1 cellular context compared by ENCODE assay signal in the genomic region with DNA sequence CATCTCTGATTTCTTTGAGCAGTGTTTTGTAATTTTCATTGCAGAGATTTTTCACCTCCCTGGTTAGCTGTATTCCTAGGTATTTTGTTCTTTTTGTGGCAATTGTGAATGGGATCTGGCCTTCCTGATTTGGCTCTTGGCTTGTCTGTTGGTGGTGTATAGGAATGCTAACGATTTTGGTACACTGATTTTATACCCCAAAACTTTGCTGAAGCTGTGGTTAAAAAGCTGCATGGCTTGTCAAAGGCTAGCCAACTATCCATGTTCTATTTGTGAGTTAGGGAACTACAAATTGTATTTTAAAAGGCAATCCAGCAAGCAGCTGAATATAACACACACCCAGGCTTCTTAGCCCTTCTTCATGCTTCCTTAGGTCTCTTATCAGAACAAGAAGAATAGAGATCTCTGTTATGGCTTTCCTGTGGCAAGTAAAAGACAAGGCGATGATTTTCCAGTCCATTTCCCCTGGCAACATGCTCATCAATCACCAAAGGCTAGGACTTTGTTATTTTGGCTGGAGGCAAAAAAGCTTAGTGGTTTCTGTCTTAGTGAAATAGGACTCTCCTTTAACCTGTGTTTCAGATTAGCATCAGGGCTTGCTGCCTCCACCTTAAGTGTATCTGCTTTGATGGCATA.
A peak's percentile ranks its signal among the peaks of the same experiment; 100 is the strongest.
TF ChIP-seq lines count a peak whose summit lies in the region.

No MANE protein-coding gene starts in this region.

TF ChIP-seq in HEK293T, 16 proteins besides CTCF, POLR2A, EP300 and RAD21 (continued from another document):
- peak; percentile 41; the same call in 1 of the 2 replicates for TF ChIP-seq PKNOX1 (IDR thresholded peaks at IDR 0.05)
